ENCODE assay signal across 1 cellular context in the genomic region with DNA sequence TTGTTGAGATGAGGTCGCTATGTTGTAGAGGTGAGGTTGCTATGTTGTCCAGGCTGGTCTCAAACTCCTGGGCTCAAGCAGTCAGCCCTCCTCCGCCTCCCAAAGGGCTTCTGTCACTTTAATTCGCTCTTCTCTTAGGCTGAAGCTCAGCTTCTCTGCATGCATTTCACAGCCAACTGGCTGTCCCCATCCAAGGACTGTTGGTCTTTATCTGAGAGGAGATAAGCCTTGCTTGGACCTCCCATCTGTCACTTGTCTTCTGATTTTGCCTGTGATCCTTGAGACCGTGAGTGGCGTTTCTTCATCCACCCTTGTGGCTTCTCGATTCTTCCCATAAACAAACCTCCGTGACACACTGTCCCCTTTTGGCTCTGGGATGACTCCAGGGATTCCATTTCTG.
TF ChIP-seq lines count a peak whose summit lies in the region.

No MANE protein-coding gene starts in this region.

TF ChIP-seq in GM23338, 12 proteins besides CTCF, POLR2A, EP300 and RAD21 (continued from another document):
- TF ChIP-seq JUNB (IDR thresholded peaks at IDR 0.05; ENCODE audit: unreplicated experiment) (no peak), NANOG (IDR thresholded peaks at IDR 0.05; ENCODE audit: borderline replicate concordance) (no peak), CREB1 (CRISPR knock-in tag; IDR thresholded peaks at IDR 0.05; ENCODE audit: low read depth) (no peak), EZH2 (IDR thresholded peaks at IDR 0.05; ENCODE audit: low read depth, unreplicated experiment) (no peak), STAT1 (IDR thresholded peaks at IDR 0.05; ENCODE audit: unreplicated experiment) (no peak), EZH2phosphoT487 (IDR thresholded peaks at IDR 0.05; ENCODE audit: unreplicated experiment) (no peak), POLR2AphosphoS5 (IDR thresholded peaks at IDR 0.05; ENCODE audit: low read depth) (no peak), ZNF331 (CRISPR knock-in tag; IDR thresholded peaks at IDR 0.05; ENCODE audit: low read depth) (no peak)
- TF ChIP-seq, protein P1, sequence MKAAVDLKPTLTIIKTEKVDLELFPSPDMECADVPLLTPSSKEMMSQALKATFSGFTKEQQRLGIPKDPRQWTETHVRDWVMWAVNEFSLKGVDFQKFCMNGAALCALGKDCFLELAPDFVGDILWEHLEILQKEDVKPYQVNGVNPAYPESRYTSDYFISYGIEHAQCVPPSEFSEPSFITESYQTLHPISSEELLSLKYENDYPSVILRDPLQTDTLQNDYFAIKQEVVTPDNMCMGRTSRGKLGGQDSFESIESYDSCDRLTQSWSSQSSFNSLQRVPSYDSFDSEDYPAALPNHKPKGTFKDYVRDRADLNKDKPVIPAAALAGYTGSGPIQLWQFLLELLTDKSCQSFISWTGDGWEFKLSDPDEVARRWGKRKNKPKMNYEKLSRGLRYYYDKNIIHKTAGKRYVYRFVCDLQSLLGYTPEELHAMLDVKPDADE (IDR thresholded peaks at IDR 0.05), result no peak
- TF ChIP-seq, protein P2, sequence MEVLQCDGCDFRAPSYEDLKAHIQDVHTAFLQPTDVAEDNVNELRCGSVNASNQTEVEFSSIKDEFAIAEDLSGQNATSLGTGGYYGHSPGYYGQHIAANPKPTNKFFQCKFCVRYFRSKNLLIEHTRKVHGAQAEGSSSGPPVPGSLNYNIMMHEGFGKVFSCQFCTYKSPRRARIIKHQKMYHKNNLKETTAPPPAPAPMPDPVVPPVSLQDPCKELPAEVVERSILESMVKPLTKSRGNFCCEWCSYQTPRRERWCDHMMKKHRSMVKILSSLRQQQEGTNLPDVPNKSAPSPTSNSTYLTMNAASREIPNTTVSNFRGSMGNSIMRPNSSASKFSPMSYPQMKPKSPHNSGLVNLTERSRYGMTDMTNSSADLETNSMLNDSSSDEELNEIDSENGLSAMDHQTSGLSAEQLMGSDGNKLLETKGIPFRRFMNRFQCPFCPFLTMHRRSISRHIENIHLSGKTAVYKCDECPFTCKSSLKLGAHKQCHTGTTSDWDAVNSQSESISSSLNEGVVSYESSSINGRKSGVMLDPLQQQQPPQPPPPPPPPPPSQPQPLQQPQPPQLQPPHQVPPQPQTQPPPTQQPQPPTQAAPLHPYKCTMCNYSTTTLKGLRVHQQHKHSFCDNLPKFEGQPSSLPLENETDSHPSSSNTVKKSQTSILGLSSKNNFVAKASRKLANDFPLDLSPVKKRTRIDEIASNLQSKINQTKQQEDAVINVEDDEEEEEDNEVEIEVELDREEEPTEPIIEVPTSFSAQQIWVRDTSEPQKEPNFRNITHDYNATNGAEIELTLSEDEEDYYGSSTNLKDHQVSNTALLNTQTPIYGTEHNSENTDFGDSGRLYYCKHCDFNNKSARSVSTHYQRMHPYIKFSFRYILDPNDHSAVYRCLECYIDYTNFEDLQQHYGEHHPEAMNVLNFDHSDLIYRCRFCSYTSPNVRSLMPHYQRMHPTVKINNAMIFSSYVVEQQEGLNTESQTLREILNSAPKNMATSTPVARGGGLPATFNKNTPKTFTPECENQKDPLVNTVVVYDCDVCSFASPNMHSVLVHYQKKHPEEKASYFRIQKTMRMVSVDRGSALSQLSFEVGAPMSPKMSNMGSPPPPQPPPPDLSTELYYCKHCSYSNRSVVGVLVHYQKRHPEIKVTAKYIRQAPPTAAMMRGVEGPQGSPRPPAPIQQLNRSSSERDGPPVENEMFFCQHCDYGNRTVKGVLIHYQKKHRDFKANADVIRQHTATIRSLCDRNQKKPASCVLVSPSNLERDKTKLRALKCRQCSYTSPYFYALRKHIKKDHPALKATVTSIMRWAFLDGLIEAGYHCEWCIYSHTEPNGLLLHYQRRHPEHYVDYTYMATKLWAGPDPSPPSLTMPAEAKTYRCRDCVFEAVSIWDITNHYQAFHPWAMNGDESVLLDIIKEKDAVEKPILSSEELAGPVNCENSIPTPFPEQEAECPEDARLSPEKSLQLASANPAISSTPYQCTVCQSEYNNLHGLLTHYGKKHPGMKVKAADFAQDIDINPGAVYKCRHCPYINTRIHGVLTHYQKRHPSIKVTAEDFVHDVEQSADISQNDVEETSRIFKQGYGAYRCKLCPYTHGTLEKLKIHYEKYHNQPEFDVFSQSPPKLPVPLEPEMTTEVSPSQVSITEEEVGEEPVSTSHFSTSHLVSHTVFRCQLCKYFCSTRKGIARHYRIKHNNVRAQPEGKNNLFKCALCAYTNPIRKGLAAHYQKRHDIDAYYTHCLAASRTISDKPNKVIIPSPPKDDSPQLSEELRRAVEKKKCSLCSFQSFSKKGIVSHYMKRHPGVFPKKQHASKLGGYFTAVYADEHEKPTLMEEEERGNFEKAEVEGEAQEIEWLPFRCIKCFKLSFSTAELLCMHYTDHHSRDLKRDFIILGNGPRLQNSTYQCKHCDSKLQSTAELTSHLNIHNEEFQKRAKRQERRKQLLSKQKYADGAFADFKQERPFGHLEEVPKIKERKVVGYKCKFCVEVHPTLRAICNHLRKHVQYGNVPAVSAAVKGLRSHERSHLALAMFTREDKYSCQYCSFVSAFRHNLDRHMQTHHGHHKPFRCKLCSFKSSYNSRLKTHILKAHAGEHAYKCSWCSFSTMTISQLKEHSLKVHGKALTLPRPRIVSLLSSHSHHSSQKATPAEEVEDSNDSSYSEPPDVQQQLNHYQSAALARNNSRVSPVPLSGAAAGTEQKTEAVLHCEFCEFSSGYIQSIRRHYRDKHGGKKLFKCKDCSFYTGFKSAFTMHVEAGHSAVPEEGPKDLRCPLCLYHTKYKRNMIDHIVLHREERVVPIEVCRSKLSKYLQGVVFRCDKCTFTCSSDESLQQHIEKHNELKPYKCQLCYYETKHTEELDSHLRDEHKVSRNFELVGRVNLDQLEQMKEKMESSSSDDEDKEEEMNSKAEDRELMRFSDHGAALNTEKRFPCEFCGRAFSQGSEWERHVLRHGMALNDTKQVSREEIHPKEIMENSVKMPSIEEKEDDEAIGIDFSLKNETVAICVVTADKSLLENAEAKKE (CRISPR knock-in tag; IDR thresholded peaks at IDR 0.05), result no peak
- TF ChIP-seq, protein P3, sequence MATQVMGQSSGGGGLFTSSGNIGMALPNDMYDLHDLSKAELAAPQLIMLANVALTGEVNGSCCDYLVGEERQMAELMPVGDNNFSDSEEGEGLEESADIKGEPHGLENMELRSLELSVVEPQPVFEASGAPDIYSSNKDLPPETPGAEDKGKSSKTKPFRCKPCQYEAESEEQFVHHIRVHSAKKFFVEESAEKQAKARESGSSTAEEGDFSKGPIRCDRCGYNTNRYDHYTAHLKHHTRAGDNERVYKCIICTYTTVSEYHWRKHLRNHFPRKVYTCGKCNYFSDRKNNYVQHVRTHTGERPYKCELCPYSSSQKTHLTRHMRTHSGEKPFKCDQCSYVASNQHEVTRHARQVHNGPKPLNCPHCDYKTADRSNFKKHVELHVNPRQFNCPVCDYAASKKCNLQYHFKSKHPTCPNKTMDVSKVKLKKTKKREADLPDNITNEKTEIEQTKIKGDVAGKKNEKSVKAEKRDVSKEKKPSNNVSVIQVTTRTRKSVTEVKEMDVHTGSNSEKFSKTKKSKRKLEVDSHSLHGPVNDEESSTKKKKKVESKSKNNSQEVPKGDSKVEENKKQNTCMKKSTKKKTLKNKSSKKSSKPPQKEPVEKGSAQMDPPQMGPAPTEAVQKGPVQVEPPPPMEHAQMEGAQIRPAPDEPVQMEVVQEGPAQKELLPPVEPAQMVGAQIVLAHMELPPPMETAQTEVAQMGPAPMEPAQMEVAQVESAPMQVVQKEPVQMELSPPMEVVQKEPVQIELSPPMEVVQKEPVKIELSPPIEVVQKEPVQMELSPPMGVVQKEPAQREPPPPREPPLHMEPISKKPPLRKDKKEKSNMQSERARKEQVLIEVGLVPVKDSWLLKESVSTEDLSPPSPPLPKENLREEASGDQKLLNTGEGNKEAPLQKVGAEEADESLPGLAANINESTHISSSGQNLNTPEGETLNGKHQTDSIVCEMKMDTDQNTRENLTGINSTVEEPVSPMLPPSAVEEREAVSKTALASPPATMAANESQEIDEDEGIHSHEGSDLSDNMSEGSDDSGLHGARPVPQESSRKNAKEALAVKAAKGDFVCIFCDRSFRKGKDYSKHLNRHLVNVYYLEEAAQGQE (IDR thresholded peaks at IDR 0.05; ENCODE audit: unreplicated experiment), result no peak
